8 cellular contexts compared by ENCODE assay signal in the genomic region with DNA sequence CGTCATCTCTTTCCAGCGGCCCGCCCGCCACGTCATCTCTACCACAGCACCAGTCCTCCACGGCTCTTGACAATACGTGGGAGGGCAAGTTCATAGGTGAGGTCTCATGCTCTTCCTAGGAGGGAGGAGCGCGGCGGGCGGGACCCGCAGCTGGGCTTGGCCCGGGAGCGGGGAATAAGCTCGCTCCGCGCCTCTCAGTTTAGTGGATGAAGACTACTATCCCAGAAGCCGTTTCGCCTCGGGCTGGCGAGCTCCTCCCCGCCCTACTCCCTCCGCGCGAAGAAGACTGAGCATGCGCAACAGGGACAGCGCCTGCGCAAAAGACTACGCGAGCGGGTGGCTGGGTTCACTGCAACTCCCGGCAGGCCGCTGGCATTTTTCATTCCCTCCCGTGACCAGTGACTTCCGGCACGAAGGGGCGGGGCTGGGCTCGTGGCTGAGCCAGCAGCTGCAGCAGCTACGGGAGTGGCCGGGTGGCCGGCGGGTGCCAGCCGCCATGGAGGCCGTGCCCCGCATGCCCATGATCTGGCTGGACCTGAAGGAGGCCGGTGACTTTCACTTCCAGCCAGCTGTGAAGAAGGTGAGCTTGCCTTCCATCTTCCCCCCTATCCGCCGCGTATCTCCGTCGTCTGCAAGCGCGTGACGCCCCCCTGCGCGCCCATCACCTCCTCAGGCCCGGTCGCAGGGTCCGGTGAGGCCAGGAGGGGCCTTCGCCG. TPM values are rescaled to one million over a fixed set of nuclear protein-coding genes. Genes with fewer than 3 reads are reported as not detected.
A peak's percentile ranks its signal among the peaks of the same experiment; 100 is the strongest.
DNase-seq lines count a peak whose midpoint lies in the region; ATAC-seq, FAIRE-seq and TF ChIP-seq lines count a peak whose summit lies in the region.

TSS of gene PTPN23 (plus strand) at position 421 of the 716 bp plus-strand sequence. CDS start at position 497, 76 bp downstream.

- DNase-seq in NCI-H187 treated with DMSO at 0.1 percent for 48 hours (lab: John Stamatoyannopoulos, UW) (peak; percentile 80), anterior cingulate cortex (lab: John Stamatoyannopoulos, UW) (peak; percentile 90 to 100 (median 98)), left ventricle myocardium superior (peak; percentile 99), psoas muscle (peak; percentile 99 to 100), urothelium cell line (ENCODE audit: low spot score) (peak; percentile 99)

- H3K9me3 ChIP-seq in psoas muscle = no peaks in the 10 kb centered on the region

- H3K36me3 ChIP-seq in psoas muscle (ENCODE audit: insufficient read depth in 1 of 2, low read depth in 1 of 2) = peaks cover 0 to 3% of the 10 kb centered on the region in 2 donors

- TF ChIP-seq CTCF in psoas muscle (IDR thresholded peaks at IDR 0.05) = no peak

- intact Hi-C loops in T-helper 2 cell treated with Interferon-gamma antibody and Interleukin-4, amounts not matched to agents 100 ng/mL and 5 ng/mL, for 36 hours (cut with micrococcal nuclease) = loop anchor here (1.0 to 5.0 kb wide), 8 partner anchors 41 to 683 kb away; partner anchors contain the start of genes ELP6, KIF9, KLHL18 and SETD2
- intact Hi-C loops in left ventricle myocardium superior (cut with micrococcal nuclease) = no loop called here
- intact Hi-C loops in psoas muscle (cut with DNase I) = no loop called here

- FAIRE-seq in urothelium cell line (lab: Jason Lieb, UNC) = peak; percentile 70

- peak within 1 kb of the TSS; percentile 100 for H3K27ac ChIP-seq in psoas muscle

- H3K27me3 ChIP-seq in psoas muscle (ENCODE audit: insufficient read depth in 3 of 3, low read length in 2 of 3) = no peaks in the 10 kb centered on the region

- H3K4me1 ChIP-seq in psoas muscle = peaks cover 34% of the 10 kb centered on the region

- H3K4me3 ChIP-seq in psoas muscle = peak within 1 kb of the TSS; percentile 98

- ATAC-seq in GM18499 (IDR thresholded peaks at IDR 0.05; ENCODE audit: insufficient read depth, unreplicated experiment) = peak; percentile 52
- peak; percentile 71 for ATAC-seq in HG02943 (IDR thresholded peaks at IDR 0.05; ENCODE audit: low read depth, unreplicated experiment)
- peak; percentile 93 for ATAC-seq in left ventricle myocardium superior
- ATAC-seq in psoas muscle = peak; percentile 90 to 95 (median 92)

- WGBS in psoas muscle, 3 donors = 0 to 1% (median 0%) methylated on average over 55 to 61 of the region's 61 CpGs

RNA-seq across cellular contexts. Expression of gene PTPN23, which starts in this region (rescaled TPM):
- total RNA-seq in T-helper 2 cell treated with Interferon-gamma antibody and Interleukin-4, amounts not matched to agents 100 ng/mL and 5 ng/mL, for 36 hours = 32.7 and 35.2 TPM in 2 replicates
- total RNA-seq in left ventricle myocardium superior (18.6 TPM), psoas muscle (10 to 100 TPM; 26.8 to 47.5 (median 35.2) TPM)
- polyA plus RNA-seq in psoas muscle = 10 to 100 TPM; 14.3 to 33.0 (median 15.9) TPM

Comparison
In these comparisons a context has a peak if more than half of its experiments do, and no peak if none do; other contexts are left out.
1. Peak in every context shown above with its lines: DNase-seq, ATAC-seq, H3K4me3 ChIP-seq and H3K27ac ChIP-seq.